In genomic region chr12:76901628-76902386, GRCh38 we compare ENCODE assay signal across 27 cellular contexts.
"Had no signal": no experiment of that assay in that cellular context is flagged by ENCODE, and none has a peak within 500 bp of the region (broad histone marks: within the 10 kb centered on the region; RNA-seq: fewer than 3 reads in every experiment).

No MANE protein-coding gene starts in this region.

- DNase-seq: activated CD4-positive, alpha-beta T cell treated with anti-CD3 and anti-CD28 coated beads for 36 hours; activated CD8-positive, alpha-beta T cell treated with anti-CD3 and anti-CD28 coated beads for 36 hours; activated gamma-delta T cell; activated T-cell treated with anti-CD3 and anti-CD28 coated beads, Interleukin-2, amount 50 U/mL, for 4 hours; amygdala; body of pancreas; caudate nucleus; cortex of kidney; effector CD4-positive, alpha-beta T cell; esophagus squamous epithelium; hippocampal formation; left lung; psoas muscle; right lobe of liver; stimulated activated CD4-positive, alpha-beta T cell treated with anti-CD3 and anti-CD28 coated beads, Interleukin-4, amount 100 ng/mL, for 4 hours; stimulated activated CD8-positive, alpha-beta memory T cell treated with anti-CD3 and anti-CD28 coated beads, Interleukin-4, amount 100 ng/mL, for 48 hours; stimulated activated naive CD4-positive, alpha-beta T cell treated with Interleukin-2 at 50 U/mL for 16 hours; substantia nigra; T-helper 9 cell; transverse colon had no signal

- H3K9me3 ChIP-seq: body of pancreas, esophagus squamous epithelium, left lung, psoas muscle, right lobe of liver, transverse colon, vagina had no signal

- H3K4me3 ChIP-seq: body of pancreas, esophagus squamous epithelium, left lung, psoas muscle, right lobe of liver, smooth muscle cell, transverse colon, vagina had no signal

- H3K36me3 Mint-ChIP-seq: activated naive CD4-positive, alpha-beta T cell treated with anti-CD3 and anti-CD28 coated beads, Interleukin-2, amount 50 U/mL, for 72 hours; natural killer cell treated with Interleukin-12 subunit alpha and Interleukin-12 subunit beta and Interleukin-15 and Interleukin-18, amount 100 ng/mL, for 72 hours had no signal

- H3K36me3 ChIP-seq: esophagus squamous epithelium, left lung, right lobe of liver, transverse colon, vagina had no signal

- H3K4me2 ChIP-seq: smooth muscle cell had no signal

- H3K9me3 Mint-ChIP-seq: activated CD8-positive, alpha-beta T cell treated with anti-CD3 and anti-CD28 coated beads for 36 hours; activated naive CD4-positive, alpha-beta T cell treated with anti-CD3 and anti-CD28 coated beads, Interleukin-2, amount 50 U/mL, for 72 hours; activated T-cell treated with anti-CD3 and anti-CD28 coated beads, Interleukin-2, amount 50 U/mL, for 4 hours; natural killer cell treated with Interleukin-12 subunit alpha and Interleukin-12 subunit beta and Interleukin-15 and Interleukin-18, amount 100 ng/mL, for 72 hours had no signal

- H3K4me3 Mint-ChIP-seq: activated CD4-positive, alpha-beta T cell treated with anti-CD3 and anti-CD28 coated beads for 36 hours; activated CD8-positive, alpha-beta T cell treated with anti-CD3 and anti-CD28 coated beads for 36 hours; activated T-cell treated with anti-CD3 and anti-CD28 coated beads, Interleukin-2, amount 50 U/mL, for 4 hours; natural killer cell treated with Interleukin-12 subunit alpha and Interleukin-12 subunit beta and Interleukin-15 and Interleukin-18, amount 100 ng/mL, for 72 hours had no signal

- H3K27me3 Mint-ChIP-seq: activated CD4-positive, alpha-beta T cell treated with anti-CD3 and anti-CD28 coated beads for 36 hours had no signal

- H3K27ac ChIP-seq: body of pancreas, esophagus squamous epithelium, left lung, psoas muscle, right lobe of liver, transverse colon, vagina, VCaP had no signal

- H3K4me1 ChIP-seq: body of pancreas, left lung, psoas muscle, right lobe of liver, vagina had no signal

- H3K27me3 ChIP-seq: body of pancreas, esophagus squamous epithelium, left lung, right lobe of liver, transverse colon, vagina had no signal

- FAIRE-seq: endothelial cell of umbilical vein, keratinocyte had no signal

- H3K27ac Mint-ChIP-seq: activated CD4-positive, alpha-beta T cell treated with anti-CD3 and anti-CD28 coated beads for 36 hours; activated CD8-positive, alpha-beta T cell treated with anti-CD3 and anti-CD28 coated beads for 36 hours; activated naive CD4-positive, alpha-beta T cell treated with anti-CD3 and anti-CD28 coated beads, Interleukin-2, amount 50 U/mL, for 72 hours; natural killer cell treated with Interleukin-12 subunit alpha and Interleukin-12 subunit beta and Interleukin-15 and Interleukin-18, amount 100 ng/mL, for 72 hours had no signal

- ATAC-seq: activated CD4-positive, alpha-beta T cell treated with anti-CD3 and anti-CD28 coated beads for 36 hours; activated CD8-positive, alpha-beta T cell treated with anti-CD3 and anti-CD28 coated beads for 36 hours; activated naive CD4-positive, alpha-beta T cell treated with anti-CD3 and anti-CD28 coated beads, Interleukin-2, amount 50 U/mL, for 72 hours; activated T-cell treated with anti-CD3 and anti-CD28 coated beads, Interleukin-2, amount 50 U/mL, for 4 hours; body of pancreas; left lung; natural killer cell treated with Interleukin-12 subunit alpha and Interleukin-12 subunit beta and Interleukin-15 and Interleukin-18, amount 100 ng/mL, for 72 hours; psoas muscle; right lobe of liver had no signal
